ENCODE assay signal across 2 cellular contexts in the genomic region with DNA sequence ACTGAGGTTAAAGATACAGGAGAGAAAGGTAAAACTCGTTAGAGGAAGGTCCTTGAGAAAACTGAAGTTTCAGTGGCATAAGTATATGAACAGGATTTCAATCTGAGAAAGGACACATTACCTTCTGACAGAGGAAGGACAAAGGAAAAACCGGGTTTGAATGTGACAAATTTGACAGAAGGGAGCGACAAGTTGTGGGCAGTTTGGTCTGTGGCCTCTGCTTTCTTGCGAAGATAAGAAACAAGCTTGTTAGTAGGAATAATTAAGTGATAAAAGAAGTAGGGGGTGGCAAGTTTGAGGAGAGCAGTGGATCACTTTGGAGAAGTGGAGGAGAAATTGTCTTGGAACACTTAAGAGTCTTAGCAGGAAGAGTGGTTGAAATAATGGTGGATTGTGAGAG.
TF ChIP-seq lines count a peak whose summit lies in the region.

No MANE protein-coding gene starts in this region.

TF ChIP-seq in HEK293, 187 proteins besides CTCF, POLR2A, EP300 and RAD21:
- TF ChIP-seq ZNF184 (tag by site-specific recombination; IDR thresholded peaks at IDR 0.05), result no peak
- TF ChIP-seq SCRT1 (tag by site-specific recombination; IDR thresholded peaks at IDR 0.05; ENCODE audit: borderline replicate concordance), result peak; percentile 56; the same call in 1 of the 2 replicates
- TF ChIP-seq ZNF585B (tag by site-specific recombination; IDR thresholded peaks at IDR 0.05), result no peak
- peak; percentile 79 for TF ChIP-seq SCRT2 (tag by site-specific recombination; IDR thresholded peaks at IDR 0.05)
- no peak for TF ChIP-seq ZNF560 (tag by site-specific recombination; IDR thresholded peaks at IDR 0.05; ENCODE audit: borderline replicate concordance)
- TF ChIP-seq SETDB1 (IDR thresholded peaks at IDR 0.05; ENCODE audit: insufficient read length, low read length), result no peak
- no peak for TF ChIP-seq GLI4 (tag by site-specific recombination; IDR thresholded peaks at IDR 0.05)
- no peak for TF ChIP-seq GLIS1 (tag by site-specific recombination; IDR thresholded peaks at IDR 0.05)
- TF ChIP-seq ZNF658 (tag by site-specific recombination; IDR thresholded peaks at IDR 0.05), result no peak
- no peak for TF ChIP-seq ZNF654 (tag by site-specific recombination; IDR thresholded peaks at IDR 0.05; ENCODE audit: low read depth)
- TF ChIP-seq ZNF19 (tag by site-specific recombination; IDR thresholded peaks at IDR 0.05; ENCODE audit: low read depth), result no peak

TF ChIP-seq in GM12878, 131 proteins besides CTCF, POLR2A, EP300 and RAD21 (continued from another document):
- TF ChIP-seq, protein P1, sequence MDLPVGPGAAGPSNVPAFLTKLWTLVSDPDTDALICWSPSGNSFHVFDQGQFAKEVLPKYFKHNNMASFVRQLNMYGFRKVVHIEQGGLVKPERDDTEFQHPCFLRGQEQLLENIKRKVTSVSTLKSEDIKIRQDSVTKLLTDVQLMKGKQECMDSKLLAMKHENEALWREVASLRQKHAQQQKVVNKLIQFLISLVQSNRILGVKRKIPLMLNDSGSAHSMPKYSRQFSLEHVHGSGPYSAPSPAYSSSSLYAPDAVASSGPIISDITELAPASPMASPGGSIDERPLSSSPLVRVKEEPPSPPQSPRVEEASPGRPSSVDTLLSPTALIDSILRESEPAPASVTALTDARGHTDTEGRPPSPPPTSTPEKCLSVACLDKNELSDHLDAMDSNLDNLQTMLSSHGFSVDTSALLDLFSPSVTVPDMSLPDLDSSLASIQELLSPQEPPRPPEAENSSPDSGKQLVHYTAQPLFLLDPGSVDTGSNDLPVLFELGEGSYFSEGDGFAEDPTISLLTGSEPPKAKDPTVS (IDR thresholded peaks at IDR 0.05; ENCODE audit: low read depth, low read length), result no peak
